ENCODE assay signal across 8 cellular contexts in genomic region chr9:86946712-86947145, GRCh38. TPM values are rescaled to one million over a fixed set of nuclear protein-coding genes. Genes with fewer than 3 reads are reported as not detected.
DNase-seq lines count a peak whose midpoint lies in the region; ATAC-seq and TF ChIP-seq lines count a peak whose summit lies in the region.

No MANE protein-coding gene starts in this region.

- H2AFZ ChIP-seq in osteoblast (ENCODE audit: low read length) = peak overlapping the region; percentile 77

- peak overlapping the region; percentile 55 for H3K27ac ChIP-seq in osteoblast (ENCODE audit: low read depth, low read length)

- H3K79me2 ChIP-seq in osteoblast (ENCODE audit: insufficient read depth, low read length) = peaks cover 14% of the 10 kb centered on the region

- H3K27me3 ChIP-seq in osteoblast (ENCODE audit: insufficient read depth, low read length) = peaks cover 17% of the 10 kb centered on the region

- peak overlapping the region; percentile 86 for H3K4me2 ChIP-seq in osteoblast (ENCODE audit: insufficient read depth, low read length)

- no peaks in the 10 kb centered on the region for H3K36me3 ChIP-seq in osteoblast (ENCODE audit: insufficient read depth, low read length)

- H3K4me1 ChIP-seq in osteoblast (ENCODE audit: insufficient read depth, low read length) = peaks cover 9% of the 10 kb centered on the region

- DNase-seq in A172 (ENCODE audit: low spot score) (peak; percentile 22), Kasumi-1 (lab: John Stamatoyannopoulos, UW) (peak; percentile 40 to 47), activated T-cell treated with anti-CD3 and anti-CD28 coated beads for 48 hours (ENCODE audit: low read depth) (peak; percentile 21), foreskin fibroblast (no peak), osteoblast (ENCODE audit: insufficient read length, low spot score, missing footprints) (no peak), DMS53 (lab: John Stamatoyannopoulos, UW) (no peak)

- no peaks in the 10 kb centered on the region for H3K9me3 ChIP-seq in osteoblast (ENCODE audit: low read depth, low read length)

- ATAC-seq in GM19452 (IDR thresholded peaks at IDR 0.05; ENCODE audit: unreplicated experiment) (peak; percentile 25), GM18520 (IDR thresholded peaks at IDR 0.05; ENCODE audit: unreplicated experiment) (no peak)

- H3K4me3 ChIP-seq in foreskin fibroblast (ENCODE audit: low read depth in 1 of 2, low read length in 2 of 2) (peak overlapping the region; percentile 65 to 98), osteoblast (ENCODE audit: insufficient read depth, low read length) (peak overlapping the region; percentile 85)

- peaks cover 5% of the 10 kb centered on the region for H4K20me1 ChIP-seq in osteoblast (ENCODE audit: insufficient read depth, low read length)

- TF ChIP-seq CTCF in foreskin fibroblast (IDR thresholded peaks at IDR 0.05; ENCODE audit: low read depth, low read length) (no peak), osteoblast (IDR thresholded peaks at IDR 0.05; ENCODE audit: extremely low read depth, low read depth, low read length) (no peak)

RNA-seq across cellular contexts. Expression of gene GAS1, which starts 0.6 kb away (rescaled TPM):
- total RNA-seq in A172 (2014; rRNA removed; shearing (Covaris generic)) = 1.3 and 1.7 TPM in 2 replicates
- 107 and 121 TPM in 2 replicates for total RNA-seq in osteoblast

Comparison
In these comparisons a context has a peak if more than half of its experiments do, and no peak if none do; other contexts are left out.
1. DNase-seq: peak in A172 (single experiment), Kasumi-1 (2 of 2) and activated T-cell treated with anti-CD3 and anti-CD28 coated beads for 48 hours (single experiment); none in foreskin fibroblast (0 of 2), osteoblast (single experiment) and DMS53 (single experiment).
2. RNA of gene GAS1, which starts 0.6 kb away (total RNA-seq): 107 to 121 TPM in osteoblast; 1.3 to 1.7 TPM in A172; every median in the first group is over 10 times any median in the second.